19 cellular contexts compared by ENCODE assay signal in the genomic region with DNA sequence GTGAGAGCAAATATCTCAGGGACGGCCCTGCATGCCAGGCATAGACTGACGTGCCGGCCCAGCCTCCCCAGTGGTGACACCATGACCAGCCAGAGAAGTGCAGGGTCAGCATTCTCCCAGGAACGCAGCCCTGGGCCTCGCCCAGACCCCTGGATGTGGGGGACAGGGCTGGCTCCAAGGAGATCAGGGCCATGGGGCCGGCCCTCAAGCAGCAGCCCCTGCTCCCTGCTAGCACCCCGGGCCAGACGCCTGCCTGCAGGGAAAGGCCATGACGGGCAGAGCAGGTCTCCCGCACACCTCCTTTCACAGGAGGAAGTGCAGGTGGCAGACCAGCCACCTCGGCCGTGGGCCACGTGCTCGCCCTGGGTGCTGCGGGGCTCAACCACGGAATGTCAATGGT. TPM values are rescaled to one million over a fixed set of nuclear protein-coding genes. Genes with fewer than 3 reads are reported as not detected.
A peak's percentile ranks its signal among the peaks of the same experiment; 100 is the strongest.
DNase-seq lines count a peak whose midpoint lies in the region; ATAC-seq, FAIRE-seq and TF ChIP-seq lines count a peak whose summit lies in the region.
"Had no signal": no experiment of that assay in that cellular context is flagged by ENCODE, and none has a peak within 500 bp of the region (broad histone marks: within the 10 kb centered on the region; RNA-seq: fewer than 3 reads in every experiment).

No MANE protein-coding gene starts in this region.

- 0 out of 2 replicates have a peak overlapping the region, but pooled peaks have one; percentile 2 for H3K27ac ChIP-seq in HEK293 (ENCODE audit: extremely low read depth, low read depth, low read length)
- H3K27ac ChIP-seq in kidney (ENCODE audit: low read depth in 2 of 2, low read length in 2 of 2) = no peak overlapping the region
- no peak overlapping the region for H3K27ac ChIP-seq in psoas muscle
- H3K27ac ChIP-seq: C4-2B, PC-9, SJSA1 had no signal

- H3K4me1 ChIP-seq in HEK293 (ENCODE audit: control insufficient read depth, insufficient read depth, low read length) (no peaks in the 10 kb centered on the region), kidney (ENCODE audit: control insufficient read depth in 1 of 2, insufficient read depth in 1 of 2, low read depth in 1 of 2, low read length in 2 of 2) (peaks cover 7 to 8% of the 10 kb centered on the region in 2 donors), psoas muscle (no peaks in the 10 kb centered on the region)

- H3K9me3 ChIP-seq in HEK293 (ENCODE audit: control insufficient read depth, insufficient read depth, low read depth, low read length) = no peaks in the 10 kb centered on the region
- H3K9me3 ChIP-seq in kidney (ENCODE audit: control insufficient read depth in 1 of 2, low read length in 2 of 2) = no peaks in the 10 kb centered on the region
- H3K9me3 ChIP-seq in psoas muscle = no peaks in the 10 kb centered on the region

- no peak for TF ChIP-seq CTCF in HEK293 (tag by site-specific recombination; IDR thresholded peaks at IDR 0.05)
- no peak for TF ChIP-seq CTCF in kidney (IDR thresholded peaks at IDR 0.05; ENCODE audit: borderline replicate concordance, extremely low read depth, insufficient read depth)
- no peak for TF ChIP-seq CTCF in psoas muscle (IDR thresholded peaks at IDR 0.05)

- no peak for ATAC-seq in Right ventricle myocardium inferior
- ATAC-seq in psoas muscle = no peak

- H3K27me3 ChIP-seq in psoas muscle (ENCODE audit: insufficient read depth in 3 of 3, low read length in 2 of 3) = no peaks in the 10 kb centered on the region
- H3K27me3 ChIP-seq: SJSA1 had no signal

- intact Hi-C loops in Right ventricle myocardium inferior (cut with DNase I) (no loop called here), cardiac septum (cut with DNase I) (no loop called here), kidney (cut with DNase I) (no loop called here), psoas muscle (cut with DNase I) (loop anchor here in 1 of 2 donors (10.0 kb wide), 1 partner anchor 224 kb away; no protein-coding TSS in a partner anchor)

- DNase-seq in Right ventricle myocardium inferior (ENCODE audit: missing footprints) (peak; percentile 40), cardiac septum (ENCODE audit: low spot score) (no peak), kidney (peak; percentile 76), psoas muscle (peak; percentile 11 to 46), COR-L47 (lab: John Stamatoyannopoulos, UW) (no peak)
- no peak for DNase-seq in NK-92 treated with Interleukin-12 subunit alpha and Interleukin-12 subunit beta, amount 100 ng/mL, for 24 hours (lab: John Stamatoyannopoulos, UW)
- DNase-seq: DMS79, HFFc6, NCI-H1048, NCI-H1436 treated with DMSO at 0.1 percent for 48 hours, NCI-H2029, NCI-H524 treated with DMSO at 0.1 percent for 48 hours, PC-9 had no signal

- H3K4me3 ChIP-seq in HEK293 (ENCODE audit: low read depth, low read length) (no peak overlapping the region), kidney (ENCODE audit: low read length in 2 of 2) (no peak overlapping the region), psoas muscle (no peak overlapping the region)
- H3K4me3 ChIP-seq: PC-9, SJSA1 had no signal

- CTCF ChIA-PET in HEK293 (lab: Yijun Ruan, JAX) = no interaction called here

- H3K36me3 ChIP-seq in HEK293 (ENCODE audit: control insufficient read depth in 2 of 2, insufficient read depth in 1 of 2, low read length in 2 of 2) (peaks cover 0 to 54% of the 10 kb centered on the region in 2 experiments; a peak in 2 of 3 replicates), kidney (ENCODE audit: control insufficient read depth in 1 of 2, insufficient read depth in 2 of 2, low read length in 2 of 2) (peaks cover 4 to 13% of the 10 kb centered on the region in 2 donors), psoas muscle (ENCODE audit: insufficient read depth in 1 of 2, low read depth in 1 of 2) (peaks cover 0 to 21% of the 10 kb centered on the region in 2 donors)

- WGBS in psoas muscle, 3 donors = 83 to 90% (median 86%) methylated on average over 16 of the region's 16 CpGs

- no peak overlapping the region for H3K9ac ChIP-seq in kidney (ENCODE audit: low read length in 2 of 2)

- FAIRE-seq in kidney (lab: Jason Lieb, UNC) = no peak
- FAIRE-seq: GM12892, GM18507, H54 had no signal

- POLR2A ChIA-PET in HEK293 (lab: Yijun Ruan, JAX) = no interaction called here

TF ChIP-seq in HEK293, 187 proteins besides CTCF, POLR2A, EP300 and RAD21:
- no peak for TF ChIP-seq ZSCAN30 (tag by site-specific recombination; IDR thresholded peaks at IDR 0.05)
- TF ChIP-seq, protein P1, sequence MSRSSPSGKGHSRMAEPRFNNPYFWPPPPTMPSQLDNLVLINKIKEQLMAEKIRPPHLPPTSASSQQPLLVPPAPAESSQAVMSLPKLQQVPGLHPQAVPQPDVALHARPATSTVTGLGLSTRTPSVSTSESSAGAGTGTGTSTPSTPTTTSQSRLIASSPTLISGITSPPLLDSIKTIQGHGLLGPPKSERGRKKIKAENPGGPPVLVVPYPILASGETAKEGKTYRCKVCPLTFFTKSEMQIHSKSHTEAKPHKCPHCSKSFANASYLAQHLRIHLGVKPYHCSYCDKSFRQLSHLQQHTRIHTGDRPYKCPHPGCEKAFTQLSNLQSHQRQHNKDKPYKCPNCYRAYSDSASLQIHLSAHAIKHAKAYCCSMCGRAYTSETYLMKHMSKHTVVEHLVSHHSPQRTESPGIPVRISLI (tag by site-specific recombination; IDR thresholded peaks at IDR 0.05) = no peak
- TF ChIP-seq ZBTB17 (tag by site-specific recombination; IDR thresholded peaks at IDR 0.05) = no peak
- TF ChIP-seq ZNF701 (tag by site-specific recombination; IDR thresholded peaks at IDR 0.05) = no peak
- no peak for TF ChIP-seq ZNF548 (tag by site-specific recombination; IDR thresholded peaks at IDR 0.05)
- no peak for TF ChIP-seq GLIS2 (tag by site-specific recombination; IDR thresholded peaks at IDR 0.05)
- TF ChIP-seq ZNF324 (tag by site-specific recombination; IDR thresholded peaks at IDR 0.05) = no peak
- TF ChIP-seq GLI2 (tag by site-specific recombination; IDR thresholded peaks at IDR 0.05; ENCODE audit: borderline replicate concordance, low read depth) = no peak
- TF ChIP-seq ZNF677 (tag by site-specific recombination; IDR thresholded peaks at IDR 0.05) = no peak
- TF ChIP-seq ZNF600 (tag by site-specific recombination; IDR thresholded peaks at IDR 0.05) = no peak
- TF ChIP-seq ZNF292 (tag by site-specific recombination; IDR thresholded peaks at IDR 0.05; ENCODE audit: borderline replicate concordance, low read depth) = no peak
- no peak for TF ChIP-seq ZBTB48 (tag by site-specific recombination; IDR thresholded peaks at IDR 0.05)
TF ChIP-seq in HEK293: peak in this region for 0.

RNA-seq across cellular contexts. Expression of gene NDUFAF8, which starts 9.5 kb away (rescaled TPM):
- total RNA-seq in Right ventricle myocardium inferior = 58.0 TPM
- total RNA-seq in cardiac septum = 61.0 TPM
- total RNA-seq in kidney = 38.6 TPM
- polyA plus RNA-seq in kidney (ENCODE audit: insufficient read depth, low read depth, low replicate concordance) = 134 TPM
- 10 to 100 TPM; 45.6 to 58.5 (median 55.0) TPM for total RNA-seq in psoas muscle
- polyA plus RNA-seq in psoas muscle = 10 to 100 TPM; 42.4 to 63.8 (median 54.9) TPM

RNA-seq across cellular contexts. Expression of gene TEPSIN, which starts 9.8 kb away (rescaled TPM):
- total RNA-seq in Right ventricle myocardium inferior (11.1 TPM), cardiac septum (12.6 TPM), kidney (42.8 TPM), psoas muscle (10 to 100 TPM; 10.9 to 22.1 (median 11.8) TPM)
- polyA plus RNA-seq in kidney (ENCODE audit: insufficient read depth, low read depth, low replicate concordance) (13.9 TPM), psoas muscle (10 to 100 TPM; 11.2 to 14.3 (median 13.6) TPM)

RNA-seq across cellular contexts. Expression of gene CEP131, which starts 25.9 kb away (rescaled TPM):
- 8.9 TPM for total RNA-seq in Right ventricle myocardium inferior
- 6.8 TPM for total RNA-seq in cardiac septum
- total RNA-seq in kidney = 7.5 TPM
- 6.9 TPM for polyA plus RNA-seq in kidney (ENCODE audit: insufficient read depth, low read depth, low replicate concordance)
- 1 to 10 TPM; 3.7 to 8.6 (median 6.0) TPM for total RNA-seq in psoas muscle
- polyA plus RNA-seq in psoas muscle = 1 to 10 TPM; 4.6 to 5.7 (median 4.9) TPM

RNA-seq across cellular contexts. Expression of gene SLC38A10, which starts 46.5 kb away (rescaled TPM):
- 44.6 TPM for total RNA-seq in Right ventricle myocardium inferior
- 36.0 TPM for total RNA-seq in cardiac septum
- 89.7 TPM for total RNA-seq in kidney
- polyA plus RNA-seq in kidney (ENCODE audit: insufficient read depth, low read depth, low replicate concordance) = 72.7 TPM
- total RNA-seq in psoas muscle = 10 to 100 TPM; 16.7 to 23.9 (median 18.6) TPM
- polyA plus RNA-seq in psoas muscle = 10 to 100 TPM; 16.9 to 40.6 (median 33.0) TPM

Comparison
In these comparisons a context has a peak if more than half of its experiments do, and no peak if none do; other contexts are left out.
1. DNase-seq: peak in Right ventricle myocardium inferior (single experiment), kidney (single experiment) and psoas muscle (2 of 2); none in cardiac septum (single experiment), COR-L47 (single experiment) and NK-92 treated with Interleukin-12 subunit alpha and Interleukin-12 subunit beta, amount 100 ng/mL, for 24 hours (single experiment).